ENCODE assay signal across 6 cellular contexts in the genomic region with DNA sequence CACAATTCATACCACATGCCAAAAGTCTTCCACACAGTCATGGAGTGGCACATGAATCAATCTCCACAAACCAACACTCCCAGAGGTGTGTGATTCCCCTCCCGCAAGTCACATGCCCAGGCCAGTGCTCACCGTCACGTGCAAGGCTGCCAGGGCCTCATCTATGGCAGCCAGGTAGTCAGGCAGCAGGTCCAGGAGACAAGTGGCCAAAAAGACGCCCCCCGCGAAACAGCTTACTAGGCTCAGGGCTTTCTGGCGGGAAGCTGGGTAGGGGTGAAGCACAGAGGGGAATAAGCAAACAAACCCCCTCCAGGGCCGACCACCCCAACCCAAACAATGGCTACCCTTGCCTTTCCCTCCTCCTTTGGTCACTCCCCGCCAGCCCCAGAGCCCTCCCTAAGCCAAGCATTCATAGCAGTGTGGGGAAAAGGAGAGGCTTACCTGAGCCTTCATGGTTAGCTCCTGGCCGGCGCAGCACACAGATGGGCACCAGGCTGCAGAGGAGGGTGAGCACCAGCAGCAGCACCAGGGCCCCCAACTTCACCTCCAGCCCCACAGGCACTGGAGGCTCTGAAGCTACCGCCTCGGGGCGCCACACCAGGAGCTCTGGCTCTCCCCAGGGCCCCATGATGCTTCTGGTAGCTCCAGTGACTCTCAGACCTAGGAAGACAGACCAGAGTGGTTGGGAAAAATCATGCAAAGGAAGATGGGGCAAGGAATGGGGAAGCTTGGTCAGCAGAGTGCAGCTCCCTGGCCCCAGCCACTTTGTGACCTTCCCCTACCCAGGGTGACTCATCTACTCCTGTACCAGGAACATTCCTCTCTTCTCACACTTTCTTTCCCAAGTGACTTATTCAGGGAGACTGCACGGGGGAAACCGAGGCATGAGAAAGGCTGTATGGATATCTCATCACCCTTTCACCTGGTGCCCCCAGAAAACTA. TPM values are rescaled to one million over a fixed set of nuclear protein-coding genes. Genes with fewer than 3 reads are reported as not detected.
DNase-seq lines count a peak whose midpoint lies in the region; ATAC-seq and TF ChIP-seq lines count a peak whose summit lies in the region.

No MANE protein-coding gene starts in this region.

- peak overlapping the region; percentile 56 to 95 for H3K27ac ChIP-seq in ovary

- no peak for DNase-seq in activated T-cell treated with anti-CD3 and anti-CD28 coated beads, Interleukin-2, amount 50 U/mL, for 72 hours
- DNase-seq in activated T-cell treated with anti-CD3 and anti-CD28 coated beads, Interleukin-2, amount 50 U/mL, for 1 hour, result no peak
- peak; percentile 56 for DNase-seq in choroid plexus epithelial cell (ENCODE audit: low read depth)
- DNase-seq in ovary, result peak in 1 of 5 donors; percentile 55
- no peak for DNase-seq in cerebellar nuclear complex (lab: John Stamatoyannopoulos, UW)
- no peak for DNase-seq in NCI-H748 (lab: John Stamatoyannopoulos, UW; ENCODE audit: unreplicated experiment)

- H3K9me3 Mint-ChIP-seq in activated T-cell treated with anti-CD3 and anti-CD28 coated beads, Interleukin-2, amount 50 U/mL, for 72 hours, result no peaks in the 10 kb centered on the region

- H3K9me3 ChIP-seq in ovary, result no peaks in the 10 kb centered on the region

- H3K27me3 Mint-ChIP-seq in activated T-cell treated with anti-CD3 and anti-CD28 coated beads, Interleukin-2, amount 50 U/mL, for 72 hours (ENCODE audit: low read depth), result no peaks in the 10 kb centered on the region

- TF ChIP-seq CTCF in choroid plexus epithelial cell (conservative IDR thresholded peaks at IDR 0.05; ENCODE audit: low read depth, low read length) (no peak), ovary (IDR thresholded peaks at IDR 0.05) (no peak)

- H3K27me3 ChIP-seq in ovary, result no peaks in the 10 kb centered on the region

- peaks cover 24% of the 10 kb centered on the region for H3K4me1 ChIP-seq in ovary (ENCODE audit: insufficient read depth)

- peak overlapping the region; percentile 31 for H3K27ac Mint-ChIP-seq in activated T-cell treated with anti-CD3 and anti-CD28 coated beads, Interleukin-2, amount 50 U/mL, for 72 hours

- ATAC-seq in activated T-cell treated with anti-CD3 and anti-CD28 coated beads, Interleukin-2, amount 50 U/mL, for 72 hours (replicated peaks in 1 of 2), result no peak

- no peak for TF ChIP-seq EP300 in ovary (IDR thresholded peaks at IDR 0.05)

- 31 to 35% (median 34%) methylated on average over 16 of the region's 16 CpGs for WGBS in ovary, 3 donors

- H3K4me1 Mint-ChIP-seq in activated T-cell treated with anti-CD3 and anti-CD28 coated beads, Interleukin-2, amount 50 U/mL, for 72 hours (ENCODE audit: low read depth), result peaks cover 75% of the 10 kb centered on the region

- intact Hi-C loops in ovary (cut with DNase I), result loop anchor here in 1 of 4 donors (10.0 kb wide), 1 partner anchor 408 kb away; no protein-coding TSS in a partner anchor

- TF ChIP-seq POLR2A in ovary (IDR thresholded peaks at IDR 0.05), result no peak

- peaks cover 5 to 12% of the 10 kb centered on the region in 2 donors for H3K36me3 Mint-ChIP-seq in activated T-cell treated with anti-CD3 and anti-CD28 coated beads, Interleukin-2, amount 50 U/mL, for 72 hours (ENCODE audit: insufficient read depth in 2 of 2)

- peak overlapping the region; percentile 89 for H3K4me3 ChIP-seq in choroid plexus epithelial cell (ENCODE audit: low read depth, low read length)
- H3K4me3 ChIP-seq in ovary, result peak overlapping the region; percentile 91

- peak overlapping the region; percentile 74 to 85 for H3K4me3 Mint-ChIP-seq in activated T-cell treated with anti-CD3 and anti-CD28 coated beads, Interleukin-2, amount 50 U/mL, for 72 hours

- no peaks in the 10 kb centered on the region for H3K36me3 ChIP-seq in ovary

RNA-seq across cellular contexts. Expression of gene SLC39A1, which starts 1.0 kb away (rescaled TPM):
- 10 to 100 TPM; 86.5 to 90.7 TPM for total RNA-seq in activated T-cell treated with anti-CD3 and anti-CD28 coated beads, Interleukin-2, amount 50 U/mL, for 72 hours
- 10 to 100 TPM; 59.3 to 83.7 (median 67.2) TPM for total RNA-seq in ovary
- polyA plus RNA-seq in ovary, result 100 to 1,000 TPM in 1 of 2 donors, 10 to 100 TPM in 1; 83.6 to 121 TPM

RNA-seq across cellular contexts. Expression of gene CRTC2, which starts 3.9 kb away (rescaled TPM):
- 100 to 1,000 TPM; 107 to 121 TPM for total RNA-seq in activated T-cell treated with anti-CD3 and anti-CD28 coated beads, Interleukin-2, amount 50 U/mL, for 72 hours
- total RNA-seq in ovary, result 10 to 100 TPM; 19.2 to 52.5 (median 37.9) TPM
- 10 to 100 TPM; 20.3 to 44.6 TPM for polyA plus RNA-seq in ovary

RNA-seq across cellular contexts. Expression of gene CREB3L4, which starts 5.3 kb away (rescaled TPM):
- 10 to 100 TPM; 13.7 to 13.9 TPM for total RNA-seq in activated T-cell treated with anti-CD3 and anti-CD28 coated beads, Interleukin-2, amount 50 U/mL, for 72 hours
- total RNA-seq in ovary, result 10 to 100 TPM; 10.5 to 24.9 (median 14.9) TPM
- 10 to 100 TPM; 17.6 to 27.2 TPM for polyA plus RNA-seq in ovary

RNA-seq across cellular contexts. Expression of gene JTB, which starts 15.1 kb away (rescaled TPM):
- 100 to 1,000 TPM; 130 to 133 TPM for total RNA-seq in activated T-cell treated with anti-CD3 and anti-CD28 coated beads, Interleukin-2, amount 50 U/mL, for 72 hours
- 100 to 1,000 TPM in 2 of 7 donors, 10 to 100 TPM in 5; 82.7 to 207 (median 88.6) TPM for total RNA-seq in ovary
- polyA plus RNA-seq in ovary, result 100 to 1,000 TPM in 1 of 2 donors, 10 to 100 TPM in 1; 77.5 to 150 TPM

RNA-seq across cellular contexts. Expression of gene DENND4B, which starts 15.8 kb away (rescaled TPM):
- total RNA-seq in activated T-cell treated with anti-CD3 and anti-CD28 coated beads, Interleukin-2, amount 50 U/mL, for 72 hours, result 100 to 1,000 TPM; 105 to 108 TPM
- total RNA-seq in ovary, result 10 to 100 TPM; 21.3 to 83.1 (median 57.3) TPM
- 10 to 100 TPM; 20.9 to 29.6 TPM for polyA plus RNA-seq in ovary
